ENCODE assay signal across 8 cellular contexts in genomic region chr15:30196769-30197168, GRCh38.
DNase-seq lines count a peak whose midpoint lies in the region; ATAC-seq and TF ChIP-seq lines count a peak whose summit lies in the region.
"Not testable (repeated sequence)": the region's sequence is repeated elsewhere in the genome, so short reads cannot be mapped to it uniquely, and the experiment has no call there.

No MANE protein-coding gene starts in this region.

- not testable (repeated sequence) for H3K9me3 ChIP-seq in HUES64 (ENCODE audit: insufficient read depth, low read depth, low read length); WERI-Rb-1 (ENCODE audit: severe bottlenecking); neuron (ENCODE audit: low read length)

- H3K4me3 Mint-ChIP-seq in GM23338, result peak overlapping the region; percentile 55; the same call in 2 of the 3 replicates
- H3K4me3 Mint-ChIP-seq in brain, result peak overlapping the region; percentile 43 to 82 (median 78)
- peak overlapping the region; percentile 79 to 85 (median 80) for H3K4me3 Mint-ChIP-seq in nephron
- H3K4me3 Mint-ChIP-seq in type B pancreatic cell, result peak overlapping the region; percentile 74

- H3K4me1 ChIP-seq in GM23338 (ENCODE audit: insufficient read depth); HUES64 (ENCODE audit: insufficient read depth, low read length); neuron (ENCODE audit: insufficient read depth, low read length): not testable (repeated sequence)

- not testable (repeated sequence) for H3F3A ChIP-seq in GM23338 (replicated peaks; ENCODE audit: low read depth)

- not testable (repeated sequence) for H3K27me3 Mint-ChIP-seq in GM23338 (ENCODE audit: insufficient read depth, low read depth, poor library complexity); brain; nephron (ENCODE audit: low read depth); type B pancreatic cell

- not testable (repeated sequence) for H3K9ac ChIP-seq in HUES64 (ENCODE audit: low read depth, low read length)

- not testable (repeated sequence) for H4K20me1 ChIP-seq in GM23338 (replicated peaks; ENCODE audit: insufficient read depth)

- H3K4me3 ChIP-seq in GM23338, result peak overlapping the region; percentile 32; the same call in 1 of the 2 replicates
- H3K4me3 ChIP-seq in HUES64 (ENCODE audit: low read length), result 0 out of 2 replicates have a peak overlapping the region, but pooled peaks have one; percentile 27
- peak overlapping the region; percentile 63 for H3K4me3 ChIP-seq in WERI-Rb-1 (ENCODE audit: low read depth, low read length)
- H3K4me3 ChIP-seq in neuron (ENCODE audit: low read length), result peak overlapping the region; percentile 46

- not testable (repeated sequence) for H2AFZ ChIP-seq in GM23338; neuron (ENCODE audit: low read depth, low read length)

- H3K36me3 Mint-ChIP-seq in GM23338 (ENCODE audit: low read depth); brain; nephron (ENCODE audit: low read depth); type B pancreatic cell: not testable (repeated sequence)

- not testable (repeated sequence) for H3K27ac Mint-ChIP-seq in GM23338, brain, type B pancreatic cell
- H3K27ac Mint-ChIP-seq in nephron, result peak overlapping the region in 1 of 3 experiments; percentile 73

- not testable (repeated sequence) for H3K4me1 Mint-ChIP-seq in GM23338; brain; nephron; type B pancreatic cell (ENCODE audit: unreplicated experiment)

- H3K4me2 ChIP-seq in GM23338, result not testable (repeated sequence)

- not testable (repeated sequence) for H3K9me3 Mint-ChIP-seq in GM23338, brain, nephron, type B pancreatic cell

- not testable (repeated sequence) for H3K9me2 ChIP-seq in GM23338 (ENCODE audit: insufficient read depth)

- not testable (repeated sequence) for H3K36me3 ChIP-seq in GM23338 (ENCODE audit: insufficient read depth); HUES64 (ENCODE audit: insufficient read depth, low read length); WERI-Rb-1; neuron (ENCODE audit: insufficient read depth, low read length)

- intact Hi-C loops in cardiac septum (cut with DNase I), result not testable (repeated sequence)

- H3K27me3 ChIP-seq in GM23338 (ENCODE audit: insufficient read depth), result peaks cover 25% of the 10 kb centered on the region
- peaks cover 12% of the 10 kb centered on the region for H3K27me3 ChIP-seq in HUES64 (ENCODE audit: insufficient read depth, low read length)
- H3K27me3 ChIP-seq in WERI-Rb-1 (ENCODE audit: insufficient read depth, low read depth, severe bottlenecking); neuron (ENCODE audit: insufficient read depth, low read length): not testable (repeated sequence)

- H3K79me2 ChIP-seq in GM23338 (replicated peaks; ENCODE audit: insufficient read depth), result not testable (repeated sequence)

- WGBS in HUES64, result 19% methylated on average over 7 of the region's 12 CpGs

- not testable (repeated sequence) for ATAC-seq in GM23338

- TF ChIP-seq CTCF in GM23338 (conservative IDR thresholded peaks at IDR 0.05; ENCODE audit: low read depth in 2 of 2); WERI-Rb-1 (IDR thresholded peaks at IDR 0.05; ENCODE audit: low read depth, low read length); brain (conservative IDR thresholded peaks at IDR 0.05); nephron (IDR thresholded peaks at IDR 0.05; ENCODE audit: unreplicated experiment in 3 of 3); type B pancreatic cell (conservative IDR thresholded peaks at IDR 0.05): not testable (repeated sequence)

- DNase-seq in GM23338 (ENCODE audit: low spot score); type B pancreatic cell (ENCODE audit: extremely low spot score, unreplicated experiment): not testable (repeated sequence)
- peak; percentile 65 for DNase-seq in WERI-Rb-1
- peak; percentile 5 for DNase-seq in cardiac septum (ENCODE audit: low spot score)

- H3K27ac ChIP-seq in GM23338 (ENCODE audit: low read depth); HUES64 (ENCODE audit: low read depth, low read length): not testable (repeated sequence)
- H3K27ac ChIP-seq in WERI-Rb-1, result peak overlapping the region; percentile 58
